ENCODE assay signal across 8 cellular contexts in the genomic region with DNA sequence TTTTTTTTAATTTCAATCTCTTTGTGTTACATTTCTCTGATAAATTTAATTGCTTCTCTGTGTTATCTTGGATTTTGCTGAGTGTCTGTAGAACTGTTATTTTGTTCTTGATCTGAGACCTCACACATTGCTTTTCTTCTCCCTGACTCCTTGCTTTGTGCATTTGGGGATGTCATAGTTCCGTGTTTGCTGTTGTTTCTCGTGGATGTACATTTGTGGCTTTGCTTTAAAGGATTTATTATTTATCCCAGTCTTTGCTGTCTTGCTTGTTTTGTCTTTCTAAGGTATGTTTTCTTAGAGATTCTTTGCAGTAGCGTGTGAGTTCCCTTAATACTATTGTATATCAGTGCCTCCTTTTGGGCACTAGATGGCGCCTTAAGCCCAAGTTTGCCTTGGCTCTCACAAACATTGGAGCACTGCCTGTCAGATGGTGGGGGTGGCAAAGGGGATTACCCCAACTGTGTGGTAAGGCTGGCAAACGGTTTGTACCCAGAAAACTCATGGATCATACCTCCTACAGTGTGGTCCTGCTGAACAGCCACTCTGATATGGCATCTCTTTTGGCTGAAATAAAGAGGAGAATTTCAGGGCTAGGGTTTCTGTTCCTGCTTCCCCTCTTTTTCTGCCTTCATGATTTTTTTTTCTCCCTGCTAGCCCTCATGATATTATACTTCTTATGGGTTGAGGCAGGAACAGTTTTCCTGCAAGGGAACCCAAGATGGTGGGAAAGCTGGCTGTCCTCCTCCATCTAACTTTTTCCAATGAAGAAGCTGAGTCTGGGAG.
DNase-seq lines count a peak whose midpoint lies in the region; ATAC-seq and TF ChIP-seq lines count a peak whose summit lies in the region.

No MANE protein-coding gene starts in this region.

- H3K14ac ChIP-seq in IMR-90 (replicated peaks; ENCODE audit: low read depth, low read length): peak overlapping the region; percentile 34; the same call in 1 of the 2 replicates

- H3K4me3 ChIP-seq in IMR-90 (ENCODE audit: insufficient read depth, low read depth, low read length) (no peak overlapping the region), Peyer's patch (no peak overlapping the region), fibroblast of villous mesenchyme (ENCODE audit: low read depth, low read length) (no peak overlapping the region), tibial artery (no peak overlapping the region)

- H3K4me1 Mint-ChIP-seq in activated T-helper 1 cell treated with anti-CD3 and anti-CD28 coated beads, Interleukin-12 subunit alpha, Interleukin-12 subunit beta, Interleukin-2, Interleukin-4 antibody, amounts not matched to agents 30 ng/mL and 10 ng/mL and 1 ng/mL, durations not matched to agents 14 hours and 24 hours and 36 hours (ENCODE audit: low read depth): peaks cover 16% of the 10 kb centered on the region

- peak overlapping the region; percentile 26; the same call in 1 of the 2 replicates for H3K9ac ChIP-seq in IMR-90 (ENCODE audit: low read depth, low read length)

- WGBS in IMR-90 (ENCODE audit: extremely low coverage in 2 of 2, insufficient read length in 1 of 2), 2 experiments: no CpG with 5 or more reads among the region's 5 CpGs

- in situ Hi-C loops in IMR-90 (cut with MboI; ENCODE audit: low sequenced_read_pairs): loop anchor here (10.0 to 25.0 kb wide), 3 partner anchors 263 to 673 kb away; no protein-coding TSS in a partner anchor

- H3K36me3 ChIP-seq in IMR-90 (ENCODE audit: control insufficient read depth, insufficient read depth, low read length) (peaks cover 3% of the 10 kb centered on the region), Peyer's patch (peaks cover 0 to 8% (median 0%) of the 10 kb centered on the region in 3 donors), tibial artery (no peaks in the 10 kb centered on the region)

- DNase-seq in EH (ENCODE audit: low read depth): peak; percentile 77
- DNase-seq in IMR-90: peak; percentile 77
- DNase-seq in Peyer's patch: peak in 2 of 3 donors; percentile 54 to 87
- DNase-seq in activated T-helper 1 cell treated with anti-CD3 and anti-CD28 coated beads, Interleukin-12 subunit alpha, Interleukin-12 subunit beta, Interleukin-2, Interleukin-4 antibody, amounts not matched to agents 30 ng/mL and 10 ng/mL and 1 ng/mL, durations not matched to agents 14 hours and 24 hours and 36 hours (ENCODE audit: low spot score): peak; percentile 56
- DNase-seq in fibroblast of villous mesenchyme (ENCODE audit: low read depth): peak; percentile 76
- DNase-seq in omental fat pad (ENCODE audit: low spot score): peak; percentile 38
- DNase-seq in tibial artery: peak; percentile 60 to 70

- H3K9me1 ChIP-seq in IMR-90 (ENCODE audit: insufficient read depth, low read length): no peaks in the 10 kb centered on the region

- ATAC-seq in GM21717 (IDR thresholded peaks at IDR 0.05; ENCODE audit: unreplicated experiment) (peak; percentile 99), IMR-90 (ENCODE audit: low read depth) (peak; percentile 98), omental fat pad (ENCODE audit: low FRiP score) (peak; percentile 92)

- no peak for TF ChIP-seq POLR2A in IMR-90 (IDR thresholded peaks at IDR 0.05; ENCODE audit: low read depth, low read length)
- TF ChIP-seq POLR2A in Peyer's patch (IDR thresholded peaks at IDR 0.05): no peak

- H3K9me3 ChIP-seq in IMR-90 (ENCODE audit: control insufficient read depth, insufficient read depth, low read length): no peaks in the 10 kb centered on the region
- H3K9me3 ChIP-seq in Peyer's patch: no peaks in the 10 kb centered on the region
- no peaks in the 10 kb centered on the region for H3K9me3 ChIP-seq in tibial artery

- H4K91ac ChIP-seq in IMR-90 (ENCODE audit: insufficient read depth, low read depth, low read length): peak overlapping the region; percentile 83

- peak overlapping the region; percentile 59 for H2BK120ac ChIP-seq in IMR-90 (ENCODE audit: low read depth, low read length)

- H3K23ac ChIP-seq in IMR-90 (ENCODE audit: low read depth, low read length): 0 out of 2 replicates have a peak overlapping the region, but pooled peaks have one; percentile 11

- no peak overlapping the region for H3K27ac Mint-ChIP-seq in activated T-helper 1 cell treated with anti-CD3 and anti-CD28 coated beads, Interleukin-12 subunit alpha, Interleukin-12 subunit beta, Interleukin-2, Interleukin-4 antibody, amounts not matched to agents 30 ng/mL and 10 ng/mL and 1 ng/mL, durations not matched to agents 14 hours and 24 hours and 36 hours

- H3K56ac ChIP-seq in IMR-90 (ENCODE audit: extremely low read depth, insufficient read depth, low read length): peak overlapping the region; percentile 11; the same call in 1 of the 2 replicates

- intact Hi-C loops in IMR-90 (cut with micrococcal nuclease): loop anchor here (1.0 to 10.0 kb wide), 9 partner anchors 96 to 1171 kb away; partner anchors contain the start of genes C4orf33, JADE1, PGRMC2 and SCLT1
- intact Hi-C loops in activated T-helper 1 cell treated with anti-CD3 and anti-CD28 coated beads, Interleukin-12 subunit alpha, Interleukin-12 subunit beta, Interleukin-2, Interleukin-4 antibody, amounts not matched to agents 30 ng/mL and 10 ng/mL and 1 ng/mL, durations not matched to agents 14 hours and 24 hours and 36 hours (cut with micrococcal nuclease): loop anchor here (1.0 to 5.0 kb wide), 8 partner anchors 29 to 672 kb away; partner anchors contain the start of genes JADE1 and LARP1B
- intact Hi-C loops in tibial artery (cut with DNase I; ENCODE audit: low total_unique reads): loop anchor here (10.0 kb wide), 1 partner anchor 673 kb away; no protein-coding TSS in a partner anchor

- peak overlapping the region; percentile 76 for H2BK20ac ChIP-seq in IMR-90 (ENCODE audit: low read depth, low read length)

- H2AFZ ChIP-seq in IMR-90 (replicated peaks; ENCODE audit: low read length, poor library complexity): peak overlapping the region; percentile 69

- dilution Hi-C loops in IMR-90 (cut with HindIII; ENCODE audit: low sequenced_read_pairs, unreplicated experiment): no loop called here

- CTCF ChIA-PET in IMR-90 (lab: Yijun Ruan, JAX): interaction anchor here (0.6 to 1.9 kb wide), 7 partner anchors 17 to 695 kb away, joined by 3 to 6 read pairs (median 5); no protein-coding TSS in a partner anchor

- POLR2A ChIA-PET in IMR-90 (lab: Charles Lee; ENCODE audit: unreplicated experiment): interaction anchor here (0.8 kb wide), 1 partner anchor 130 kb away, joined by 3 read pairs; the partner anchor contains the start of gene LARP1B

- H2BK15ac ChIP-seq in IMR-90 (ENCODE audit: low read depth, low read length): peak overlapping the region; percentile 1; the same call in 2 of the 3 replicates

- peak overlapping the region; percentile 67 for H2BK5ac ChIP-seq in IMR-90 (ENCODE audit: low read depth, low read length, poor library complexity, severe bottlenecking)

- no peaks in the 10 kb centered on the region for H4K20me1 ChIP-seq in IMR-90 (ENCODE audit: insufficient read depth, low read length)

- TF ChIP-seq CTCF in IMR-90 (conservative IDR thresholded peaks at IDR 0.05; ENCODE audit: low read depth, low read length) (peak; percentile 92), Peyer's patch (IDR thresholded peaks at IDR 0.05) (peak; percentile 47 to 88 (median 84)), fibroblast of villous mesenchyme (IDR thresholded peaks at IDR 0.05; ENCODE audit: insufficient read depth, low read depth, low read length) (peak; percentile 88), omental fat pad (IDR thresholded peaks at IDR 0.05) (peak in 1 of 3 donors; percentile 15), tibial artery (IDR thresholded peaks at IDR 0.05) (peak; percentile 82 to 83)

- peak overlapping the region; percentile 69 for H3K18ac ChIP-seq in IMR-90 (ENCODE audit: low read depth, low read length)

- peak overlapping the region; percentile 26 for H2AK9ac ChIP-seq in IMR-90 (replicated peaks; ENCODE audit: low read depth, low read length, poor library complexity)

- no peaks in the 10 kb centered on the region for H3K27me3 Mint-ChIP-seq in activated T-helper 1 cell treated with anti-CD3 and anti-CD28 coated beads, Interleukin-12 subunit alpha, Interleukin-12 subunit beta, Interleukin-2, Interleukin-4 antibody, amounts not matched to agents 30 ng/mL and 10 ng/mL and 1 ng/mL, durations not matched to agents 14 hours and 24 hours and 36 hours (ENCODE audit: insufficient read depth)

- H3K4ac ChIP-seq in IMR-90 (ENCODE audit: low read depth, low read length): peak overlapping the region; percentile 69

- H3K4me1 ChIP-seq in IMR-90 (ENCODE audit: control insufficient read depth, insufficient read depth, low read length) (peaks cover 5% of the 10 kb centered on the region), Peyer's patch (no peaks in the 10 kb centered on the region), tibial artery (no peaks in the 10 kb centered on the region)

- H3K4me3 Mint-ChIP-seq in activated T-helper 1 cell treated with anti-CD3 and anti-CD28 coated beads, Interleukin-12 subunit alpha, Interleukin-12 subunit beta, Interleukin-2, Interleukin-4 antibody, amounts not matched to agents 30 ng/mL and 10 ng/mL and 1 ng/mL, durations not matched to agents 14 hours and 24 hours and 36 hours: no peak overlapping the region

- H3K27me3 ChIP-seq in IMR-90 (ENCODE audit: control insufficient read depth, insufficient read depth, low read length): no peaks in the 10 kb centered on the region
- H3K27me3 ChIP-seq in Peyer's patch: no peaks in the 10 kb centered on the region
- no peaks in the 10 kb centered on the region for H3K27me3 ChIP-seq in tibial artery

- peak overlapping the region; percentile 88 for H4K5ac ChIP-seq in IMR-90 (ENCODE audit: low read depth, low read length)

- no peaks in the 10 kb centered on the region for H3K9me3 Mint-ChIP-seq in activated T-helper 1 cell treated with anti-CD3 and anti-CD28 coated beads, Interleukin-12 subunit alpha, Interleukin-12 subunit beta, Interleukin-2, Interleukin-4 antibody, amounts not matched to agents 30 ng/mL and 10 ng/mL and 1 ng/mL, durations not matched to agents 14 hours and 24 hours and 36 hours

- peak; percentile 95 for TF ChIP-seq RAD21 in IMR-90 (IDR thresholded peaks at IDR 0.05; ENCODE audit: low read length)

- H2AK5ac ChIP-seq in IMR-90 (ENCODE audit: low read depth, low read length): peak overlapping the region; percentile 28

- no TSS peak for BruUV-seq in IMR-90 (replicated peaks; lab: Mats Ljungman, UMichigan)

- H3K79me1 ChIP-seq in IMR-90 (ENCODE audit: low read depth in 1 of 2, low read length in 2 of 2): peaks cover 3 to 6% of the 10 kb centered on the region in 2 experiments; a peak in 2 of 4 replicates

- H4K8ac ChIP-seq in IMR-90 (ENCODE audit: low read depth in 2 of 2, low read length in 2 of 2): peak overlapping the region; percentile 29 to 73; a peak in 2 of 4 replicates

- H3K4me2 ChIP-seq in IMR-90 (ENCODE audit: low read depth, low read length): peak overlapping the region; percentile 61; the same call in 1 of the 2 replicates

- peak overlapping the region; percentile 9 for H3K27ac ChIP-seq in IMR-90 (ENCODE audit: insufficient read depth, low read length)
- H3K27ac ChIP-seq in Peyer's patch: no peak overlapping the region
- H3K27ac ChIP-seq in tibial artery: no peak overlapping the region

- peaks cover 3% of the 10 kb centered on the region for H3K36me3 Mint-ChIP-seq in activated T-helper 1 cell treated with anti-CD3 and anti-CD28 coated beads, Interleukin-12 subunit alpha, Interleukin-12 subunit beta, Interleukin-2, Interleukin-4 antibody, amounts not matched to agents 30 ng/mL and 10 ng/mL and 1 ng/mL, durations not matched to agents 14 hours and 24 hours and 36 hours (ENCODE audit: low read depth)
